Comparison of ENCODE assay signal across 24 cellular contexts in genomic region chr10:80070068-80070467, GRCh38. TPM values are rescaled to one million over a fixed set of nuclear protein-coding genes. Genes with fewer than 3 reads are reported as not detected.
DNase-seq lines count a peak whose midpoint lies in the region; ATAC-seq and TF ChIP-seq lines count a peak whose summit lies in the region.
"Had no signal": no experiment of that assay in that cellular context is flagged by ENCODE, and none has a peak within 500 bp of the region (broad histone marks: within the 10 kb centered on the region; RNA-seq: fewer than 3 reads in every experiment).

No MANE protein-coding gene starts in this region.

- H4K8ac ChIP-seq in mesendoderm (ENCODE audit: low read depth, low read length), result no peak overlapping the region

- H3K79me1 ChIP-seq in mesendoderm (ENCODE audit: low read length), result no peaks in the 10 kb centered on the region

- peak overlapping the region; percentile 30 for H3K56ac ChIP-seq in mesendoderm (ENCODE audit: low read length)

- H3K18ac ChIP-seq in mesendoderm (ENCODE audit: low read length), result no peak overlapping the region

- ATAC-seq in foreskin keratinocyte, result no peak
- ATAC-seq: A549, Panc1 had no signal

- H2BK120ac ChIP-seq in mesendoderm (ENCODE audit: low read depth, low read length), result no peak overlapping the region

- H3K4me2 ChIP-seq in mesendoderm (ENCODE audit: low read length), result no peak overlapping the region
- H3K4me2 ChIP-seq: A549, neural progenitor cell had no signal

- no peak overlapping the region for H2BK15ac ChIP-seq in mesendoderm (replicated peaks; ENCODE audit: low read depth)

- DNase-seq in NCI-H2227 (lab: John Stamatoyannopoulos, UW; ENCODE audit: unreplicated experiment) (peak; percentile 13), NCI-H2227 treated with DMSO at 0.1 percent for 48 hours (lab: John Stamatoyannopoulos, UW) (no peak), caudate nucleus (lab: John Stamatoyannopoulos, UW) (peak; percentile 29 to 90 (median 76)), mesendoderm (no peak), substantia nigra (lab: John Stamatoyannopoulos, UW) (peak in 48 of 49 donors; percentile 5 to 91 (median 78)), germinal center (ENCODE audit: low spot score) (no peak), foreskin keratinocyte (no peak)
- no peak for DNase-seq in stimulated activated naive CD4-positive, alpha-beta T cell treated with Interleukin-2 at 50 U/mL for 16 hours (lab: John Stamatoyannopoulos, UW)
- DNase-seq: activated B cell treated with CpG ODN at 0.5 μM for 24 hours; activated CD4-positive, alpha-beta T cell treated with anti-CD3 and anti-CD28 coated beads, Interleukin-2, amount 50 U/mL, for 48 hours; activated gamma-delta T cell treated with Interleukin-2 at 50 U/mL for 16 hours; activated T-cell treated with anti-CD3 and anti-CD28 coated beads for 4 hours; Caco-2; foreskin melanocyte; MG63; NCI-H187; NCI-H446 treated with DMSO at 0.1 percent for 48 hours; T-helper 9 cell had no signal

- H3K27ac ChIP-seq in caudate nucleus (ENCODE audit: low read depth, low read length) (peak overlapping the region; percentile 46), mesendoderm (ENCODE audit: low read depth, low read length) (no peak overlapping the region), substantia nigra (ENCODE audit: low read depth, low read length, poor library complexity, severe bottlenecking) (peak overlapping the region; percentile 27), foreskin keratinocyte (no peak overlapping the region)
- H3K27ac ChIP-seq: A549, cardiac muscle cell, epithelial cell of prostate, neural progenitor cell, SK-N-MC had no signal

- no peaks in the 10 kb centered on the region for H3K36me3 ChIP-seq in mesendoderm (ENCODE audit: control insufficient read depth, insufficient read depth, low read length)
- H3K36me3 ChIP-seq: cardiac muscle cell, MG63 had no signal

- H3K79me2 ChIP-seq in mesendoderm (ENCODE audit: control insufficient read depth, insufficient read depth, low read length), result no peaks in the 10 kb centered on the region

- H2BK5ac ChIP-seq in mesendoderm (ENCODE audit: low read length), result no peak overlapping the region

- WGBS in mesendoderm (ENCODE audit: extremely low coverage, insufficient coverage, low lambda C conversion rate), result no CpG with 5 or more reads among the region's 2 CpGs

- H3K4ac ChIP-seq in mesendoderm (ENCODE audit: low read depth, low read length), result no peak overlapping the region

- no peak overlapping the region for H2AK5ac ChIP-seq in mesendoderm (ENCODE audit: low read length)

- no peak overlapping the region for H3K4me3 ChIP-seq in mesendoderm (ENCODE audit: low read length)
- H3K4me3 ChIP-seq: A549, cardiac muscle cell, MG63, neural progenitor cell, SK-N-MC had no signal

- no peak for TF ChIP-seq CTCF in foreskin keratinocyte (conservative IDR thresholded peaks at IDR 0.05)

- no peak overlapping the region for H3K23ac ChIP-seq in mesendoderm (ENCODE audit: low read length)

- H4K5ac ChIP-seq in mesendoderm (ENCODE audit: low read length), result no peak overlapping the region

- H3K4me1 ChIP-seq in mesendoderm (ENCODE audit: control insufficient read depth, low read depth, low read length) (peaks cover 5% of the 10 kb centered on the region), foreskin keratinocyte (no peaks in the 10 kb centered on the region)
- H3K4me1 ChIP-seq: A549, neural progenitor cell had no signal

- H3K27me3 ChIP-seq in mesendoderm (ENCODE audit: insufficient read depth, low read length, poor library complexity) (no peaks in the 10 kb centered on the region), foreskin keratinocyte (no peaks in the 10 kb centered on the region)
- H3K27me3 ChIP-seq: cardiac muscle cell, MG63, neural progenitor cell had no signal

- no peak overlapping the region for H3K9ac ChIP-seq in mesendoderm (ENCODE audit: low read length)
- H3K9ac ChIP-seq: neural progenitor cell had no signal

RNA-seq across cellular contexts. Expression of gene TMEM254, which starts 8.4 kb away (rescaled TPM):
- 19.6 TPM for polyA plus RNA-seq in mesendoderm (2013, experiment 1 of 2)
- 20.5 TPM for polyA plus RNA-seq in mesendoderm (2013, experiment 2 of 2)
- 10.3 and 11.7 TPM in 2 replicates for total RNA-seq in foreskin keratinocyte
- polyA plus RNA-seq in foreskin keratinocyte, result 12.0 and 15.3 TPM in 2 replicates

Comparison
In these comparisons a context has a peak if more than half of its experiments do, and no peak if none do; other contexts are left out.
1. DNase-seq: peak in NCI-H2227 (single experiment), caudate nucleus (61 of 61) and substantia nigra (48 of 49); none in NCI-H2227 treated with DMSO at 0.1 percent for 48 hours (single experiment), mesendoderm (single experiment), stimulated activated naive CD4-positive, alpha-beta T cell treated with Interleukin-2 at 50 U/mL for 16 hours (single experiment), germinal center (single experiment) and foreskin keratinocyte (0 of 2).
2. H3K27ac ChIP-seq: peak in caudate nucleus (single experiment) and substantia nigra (single experiment); none in mesendoderm (single experiment) and foreskin keratinocyte (single experiment).